ENCODE assay signal across 15 cellular contexts in the genomic region with DNA sequence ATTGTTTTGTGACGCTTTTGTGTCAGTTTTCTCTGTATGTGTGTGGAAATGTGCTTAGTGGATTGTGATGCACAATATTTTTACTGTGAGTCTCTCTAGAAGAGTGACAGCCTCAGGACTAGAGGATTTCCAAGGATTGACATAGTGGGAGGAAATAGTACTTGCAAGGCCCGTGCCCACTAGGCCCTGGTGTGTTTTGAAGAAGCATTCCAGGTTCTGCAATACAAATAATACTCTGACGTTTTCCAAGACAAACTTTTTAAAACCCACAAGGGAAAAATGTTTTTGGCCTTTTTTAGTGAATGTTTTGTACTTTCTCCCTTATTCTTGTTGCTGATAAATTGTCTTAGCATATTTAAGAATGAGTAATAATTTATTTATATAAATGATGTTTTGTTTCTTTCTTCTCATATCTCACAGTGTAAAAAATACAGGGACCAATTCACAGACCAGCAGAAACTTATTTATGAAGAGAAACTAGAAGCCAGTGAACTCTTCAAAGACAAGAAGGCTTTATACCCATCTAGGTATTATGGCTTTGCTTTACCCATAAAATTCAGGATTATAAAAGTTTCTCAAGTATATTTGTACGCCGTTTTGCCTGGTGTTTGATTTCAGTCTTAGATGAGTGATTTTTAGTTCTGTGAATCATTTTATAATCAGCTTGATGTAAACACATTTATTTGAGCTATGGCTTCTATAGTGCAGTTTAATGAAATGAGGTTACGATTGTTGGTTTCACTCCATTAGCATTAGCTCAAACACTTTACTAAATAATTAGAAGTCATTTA.
A peak's percentile ranks its signal among the peaks of the same experiment; 100 is the strongest.
DNase-seq lines count a peak whose midpoint lies in the region; ATAC-seq and TF ChIP-seq lines count a peak whose summit lies in the region.
"Had no signal": no experiment of that assay in that cellular context is flagged by ENCODE, and none has a peak within 500 bp of the region (broad histone marks: within the 10 kb centered on the region; RNA-seq: fewer than 3 reads in every experiment).

No MANE protein-coding gene starts in this region.

- POLR2A ChIA-PET in CD4-positive, alpha-beta T cell (lab: Charles Lee) = no interaction called here

- intact Hi-C loops in CD4-positive, alpha-beta T cell (cut with DNase I, micrococcal nuclease) = no loop called here
- intact Hi-C loops in gastrocnemius medialis (cut with DNase I; ENCODE audit: low total_unique reads) = no loop called here

- H3K27me3 Mint-ChIP-seq in progenitor cell of endocrine pancreas = no peaks in the 10 kb centered on the region
- no peaks in the 10 kb centered on the region for H3K27me3 Mint-ChIP-seq in CD4-positive, alpha-beta T cell

- no peaks in the 10 kb centered on the region for H3K27me3 ChIP-seq in CD4-positive, alpha-beta T cell (ENCODE audit: control insufficient read depth, insufficient read depth, low read length)
- no peaks in the 10 kb centered on the region for H3K27me3 ChIP-seq in gastrocnemius medialis

- no peak for ATAC-seq in GM19455 (IDR thresholded peaks at IDR 0.05; ENCODE audit: unreplicated experiment)
- no peak for ATAC-seq in CD4-positive, alpha-beta T cell (ENCODE audit: poor library complexity)
- ATAC-seq in gastrocnemius medialis = no peak
- ATAC-seq: GM23338, HCT116 had no signal

- no peaks in the 10 kb centered on the region for H3K9me3 Mint-ChIP-seq in progenitor cell of endocrine pancreas (ENCODE audit: low read depth)
- no peaks in the 10 kb centered on the region for H3K9me3 Mint-ChIP-seq in CD4-positive, alpha-beta T cell
- H3K9me3 Mint-ChIP-seq: GM23338 had no signal

- H3K36me3 Mint-ChIP-seq in progenitor cell of endocrine pancreas (ENCODE audit: insufficient read depth) = peaks cover 36% of the 10 kb centered on the region
- H3K36me3 Mint-ChIP-seq in CD4-positive, alpha-beta T cell (ENCODE audit: low read depth) = no peaks in the 10 kb centered on the region

- DNase-seq in astrocyte of the hippocampus (ENCODE audit: low read depth, low spot score) = peak; percentile 30
- peak; percentile 41 for DNase-seq in fibroblast of the aortic adventitia (ENCODE audit: low read depth)
- no peak for DNase-seq in progenitor cell of endocrine pancreas (ENCODE audit: low spot score, unreplicated experiment)
- no peak for DNase-seq in CD4-positive, alpha-beta T cell
- DNase-seq in gastrocnemius medialis = no peak
- DNase-seq in NCI-H1694 (lab: John Stamatoyannopoulos, UW) = no peak
- DNase-seq: Caco-2, DMS153, NCI-H187 treated with DMSO at 0.1 percent for 48 hours, NCI-H446, OCI-M1 had no signal

- no peak overlapping the region for H3K27ac ChIP-seq in CD4-positive, alpha-beta T cell (ENCODE audit: low read depth, low read length)
- H3K27ac ChIP-seq in gastrocnemius medialis = peak overlapping the region in 2 of 4 donors; percentile 0 to 42
- H3K27ac ChIP-seq: HL-60 had no signal

- peaks cover 12% of the 10 kb centered on the region for H3K4me1 Mint-ChIP-seq in progenitor cell of endocrine pancreas (ENCODE audit: low read depth)
- H3K4me1 Mint-ChIP-seq in CD4-positive, alpha-beta T cell (ENCODE audit: low read depth) = no peaks in the 10 kb centered on the region
- H3K4me1 Mint-ChIP-seq: GM23338 had no signal

- H3K4me1 ChIP-seq in gastrocnemius medialis = no peaks in the 10 kb centered on the region

- in situ Hi-C loops in gastrocnemius medialis (cut with MboI; ENCODE audit: low sequenced_read_pairs in 4 of 4) = no loop called here

- H3K36me3 ChIP-seq in gastrocnemius medialis = no peaks in the 10 kb centered on the region

- no peaks in the 10 kb centered on the region for H3K9me3 ChIP-seq in CD4-positive, alpha-beta T cell (ENCODE audit: control insufficient read depth, low read length)
- H3K9me3 ChIP-seq in gastrocnemius medialis = no peaks in the 10 kb centered on the region
- H3K9me3 ChIP-seq: Caco-2 had no signal

- no peak overlapping the region for H3K4me3 Mint-ChIP-seq in progenitor cell of endocrine pancreas (ENCODE audit: low read depth)
- no peak overlapping the region for H3K4me3 Mint-ChIP-seq in CD4-positive, alpha-beta T cell
- H3K4me3 Mint-ChIP-seq: GM23338 had no signal

- TF ChIP-seq CTCF in fibroblast of the aortic adventitia (IDR thresholded peaks at IDR 0.05; ENCODE audit: insufficient read depth, low read length) (no peak), progenitor cell of endocrine pancreas (IDR thresholded peaks at IDR 0.05; ENCODE audit: unreplicated experiment) (no peak), gastrocnemius medialis (IDR thresholded peaks at IDR 0.05 in 4 of 5, conservative IDR thresholded peaks at IDR 0.05 in 1 of 5) (no peak)
- no peak for TF ChIP-seq CTCF in CD4-positive, alpha-beta T cell (IDR thresholded peaks at IDR 0.05)

- H3K4me3 ChIP-seq in fibroblast of the aortic adventitia (ENCODE audit: low read depth, low read length) (no peak overlapping the region), gastrocnemius medialis (no peak overlapping the region)
- H3K4me3 ChIP-seq: GM23338 had no signal

- no peak for TF ChIP-seq POLR2A in gastrocnemius medialis (IDR thresholded peaks at IDR 0.05)

- CTCF ChIA-PET in CD4-positive, alpha-beta T cell (lab: Charles Lee) = no interaction called here

- peak overlapping the region; percentile 64 for H3K27ac Mint-ChIP-seq in progenitor cell of endocrine pancreas
- no peak overlapping the region for H3K27ac Mint-ChIP-seq in CD4-positive, alpha-beta T cell
- H3K27ac Mint-ChIP-seq: GM23338 had no signal

Comparison
In these comparisons a context has a peak if more than half of its experiments do, and no peak if none do; other contexts are left out.
1. DNase-seq: peak in astrocyte of the hippocampus (single experiment) and fibroblast of the aortic adventitia (single experiment); none in progenitor cell of endocrine pancreas (single experiment), CD4-positive, alpha-beta T cell (0 of 10), gastrocnemius medialis (0 of 2) and NCI-H1694 (single experiment).